In the genomic region with DNA sequence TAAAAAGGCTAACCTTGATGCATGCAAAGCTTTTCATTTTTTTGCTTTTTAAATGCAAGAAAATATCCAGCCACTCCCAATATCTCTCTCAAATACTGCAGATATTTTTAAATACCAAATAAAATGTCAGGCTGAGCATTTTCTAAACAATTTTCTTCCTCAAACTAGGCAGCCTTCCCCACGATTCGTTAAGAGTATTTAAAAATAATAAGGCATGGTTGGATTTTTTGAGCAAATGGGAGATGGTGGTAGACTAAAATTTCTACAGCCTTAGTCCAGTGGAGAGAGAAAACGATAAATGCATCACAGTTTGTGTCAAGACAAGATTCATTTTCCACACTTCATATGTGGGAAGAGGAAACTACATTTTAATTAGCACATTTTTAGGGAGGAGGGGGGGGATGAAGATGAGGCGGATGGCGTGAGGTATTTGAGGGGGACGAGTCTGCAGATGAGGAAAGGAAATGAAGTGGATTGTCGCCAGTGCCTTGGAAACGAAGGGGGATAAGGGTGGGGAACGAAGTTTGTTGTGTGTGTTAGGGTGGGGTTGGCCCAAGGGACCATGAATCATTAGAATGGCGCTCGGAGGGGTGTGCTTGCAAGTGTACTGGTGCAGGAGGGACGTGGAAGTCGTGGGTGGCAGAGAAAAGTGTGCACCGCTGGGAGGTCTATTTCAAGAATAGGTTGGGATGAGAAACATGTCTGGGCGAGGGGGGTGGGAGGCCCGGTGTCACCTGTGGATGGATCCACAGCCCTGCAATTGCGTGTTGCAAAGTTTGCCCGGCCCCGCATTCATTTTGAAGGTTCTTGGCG, we compare ENCODE assay signal across 8 cellular contexts. TPM values are rescaled to one million over a fixed set of nuclear protein-coding genes. Genes with fewer than 3 reads are reported as not detected.
DNase-seq lines count a peak whose midpoint lies in the region; ATAC-seq, FAIRE-seq and TF ChIP-seq lines count a peak whose summit lies in the region.

No MANE protein-coding gene starts in this region.

- no peaks in the 10 kb centered on the region for H3K9me3 Mint-ChIP-seq in MCF 10A (ENCODE audit: unreplicated experiment)
- H3K9me3 Mint-ChIP-seq in effector memory CD8-positive, alpha-beta T cell, result no peaks in the 10 kb centered on the region

- CTCF ChIA-PET in MCF 10A (lab: Yijun Ruan, JAX), result interaction anchor here (0.6 to 1.4 kb wide), 5 partner anchors 15 to 218 kb away, joined by 3 to 5 read pairs (median 4); no protein-coding TSS in a partner anchor

- H3K27me3 Mint-ChIP-seq in MCF 10A (ENCODE audit: insufficient read depth, unreplicated experiment), result no peaks in the 10 kb centered on the region
- no peaks in the 10 kb centered on the region for H3K27me3 Mint-ChIP-seq in effector memory CD8-positive, alpha-beta T cell

- POLR2A ChIA-PET in MCF 10A (lab: Yijun Ruan, JAX), result interaction anchor here (0.6 to 3.6 kb wide), 20 partner anchors 9 to 204 kb away, joined by 3 to 23 read pairs (median 4); partner anchors contain the start of gene XPNPEP1

- H3K4me3 Mint-ChIP-seq in MCF 10A (ENCODE audit: unreplicated experiment), result no peak overlapping the region
- no peak overlapping the region for H3K4me3 Mint-ChIP-seq in effector memory CD8-positive, alpha-beta T cell

- intact Hi-C loops in MCF 10A (cut with micrococcal nuclease), result no loop called here

- peaks cover 17% of the 10 kb centered on the region for H3K4me1 Mint-ChIP-seq in MCF 10A (ENCODE audit: insufficient read depth, unreplicated experiment)
- H3K4me1 Mint-ChIP-seq in effector memory CD8-positive, alpha-beta T cell (ENCODE audit: low read depth in 2 of 2), result peaks cover 20 to 24% of the 10 kb centered on the region in 2 donors

- no peak for ATAC-seq in effector memory CD8-positive, alpha-beta T cell (replicated peaks)

- H3K27ac Mint-ChIP-seq in MCF 10A (ENCODE audit: low read depth, unreplicated experiment), result no peak overlapping the region
- H3K27ac Mint-ChIP-seq in effector memory CD8-positive, alpha-beta T cell, result no peak overlapping the region

- TF ChIP-seq CTCF in MCF 10A (IDR thresholded peaks at IDR 0.05; ENCODE audit: unreplicated experiment) (no peak), D721Med (IDR thresholded peaks at IDR 0.05; ENCODE audit: insufficient read depth, missing control alignments) (no peak)

- BruUV-seq in MCF 10A (replicated peaks; lab: Mats Ljungman, UMichigan), result no TSS peak

- no peaks in the 10 kb centered on the region for H3K36me3 Mint-ChIP-seq in MCF 10A (ENCODE audit: insufficient read depth, unreplicated experiment)
- H3K36me3 Mint-ChIP-seq in effector memory CD8-positive, alpha-beta T cell (ENCODE audit: insufficient read depth), result peaks cover 16% of the 10 kb centered on the region

- DNase-seq in AG08395 (ENCODE audit: low spot score) (peak; percentile 76), HK-2 (ENCODE audit: unreplicated experiment) (peak; percentile 44), MCF 10A (ENCODE audit: unreplicated experiment) (peak; percentile 33), iris pigment epithelial cell (ENCODE audit: low read depth) (peak; percentile 56), D721Med (ENCODE audit: insufficient read length, low spot score) (no peak)
- peak; percentile 3 to 5 for DNase-seq in stimulated activated CD8-positive, alpha-beta memory T cell treated with anti-CD3 and anti-CD28 coated beads, Interleukin-7, amount 100 ng/mL, for 4 hours (ENCODE audit: low read depth in 2 of 2)
- DNase-seq in effector memory CD8-positive, alpha-beta T cell, result no peak
- no peak for DNase-seq in activated CD4-positive, CD25-positive, alpha-beta regulatory T cell treated with anti-CD3 and anti-CD28 coated beads, Interleukin-2, amount 50 U/mL, for 72 hours

- no peak for FAIRE-seq in D721Med (lab: Jason Lieb, UNC)

RNA-seq across cellular contexts. Expression of gene ADD3, which starts 1.2 kb away (rescaled TPM):
- total RNA-seq in MCF 10A (2022), result 11.2 and 14.5 TPM in 2 replicates

Comparison
In these comparisons a context has a peak if more than half of its experiments do, and no peak if none do; other contexts are left out.
1. DNase-seq: peak in AG08395 (single experiment), HK-2 (single experiment), MCF 10A (single experiment), iris pigment epithelial cell (single experiment) and stimulated activated CD8-positive, alpha-beta memory T cell treated with anti-CD3 and anti-CD28 coated beads, Interleukin-7, amount 100 ng/mL, for 4 hours (2 of 2); none in effector memory CD8-positive, alpha-beta T cell (0 of 3), activated CD4-positive, CD25-positive, alpha-beta regulatory T cell treated with anti-CD3 and anti-CD28 coated beads, Interleukin-2, amount 50 U/mL, for 72 hours (single experiment) and D721Med (single experiment).